8 cellular contexts compared by ENCODE assay signal in genomic region chr15:85667491-85668424, GRCh38.
DNase-seq lines count a peak whose midpoint lies in the region; ATAC-seq, FAIRE-seq and TF ChIP-seq lines count a peak whose summit lies in the region.

No MANE protein-coding gene starts in this region.

- CTCF ChIA-PET in SK-N-SH (lab: Yijun Ruan, JAX), result interaction anchor here (1.1 kb wide), 3 partner anchors 9 to 91 kb away, joined by 3 read pairs; no protein-coding TSS in a partner anchor
- CTCF ChIA-PET in HepG2 (lab: Yijun Ruan, JAX; ENCODE audit: low intra/inter-chr PET ratio, low total read pairs), result no interaction called here

- ATAC-seq in GM18873 (IDR thresholded peaks at IDR 0.05; ENCODE audit: low FRiP score, unreplicated experiment), result peak; percentile 82
- ATAC-seq in HG03108 (IDR thresholded peaks at IDR 0.05; ENCODE audit: unreplicated experiment), result peak; percentile 83
- peak; percentile 68 for ATAC-seq in HepG2
- ATAC-seq in stimulated activated naive CD8-positive, alpha-beta T cell treated with anti-CD3 and anti-CD28 coated beads, Interleukin-15, amount 100 ng/mL, for 72 hours, result peak; percentile 99

- peaks cover 27% of the 10 kb centered on the region for H3F3A ChIP-seq in SK-N-SH (replicated peaks; ENCODE audit: insufficient read depth)

- H3K27ac Mint-ChIP-seq in stimulated activated naive CD8-positive, alpha-beta T cell treated with anti-CD3 and anti-CD28 coated beads, Interleukin-15, amount 100 ng/mL, for 72 hours, result peak overlapping the region; percentile 94 to 96

- TF ChIP-seq POLR2A in HepG2 (IDR thresholded peaks at IDR 0.05; ENCODE audit: insufficient read depth in 1 of 2, low read depth in 2 of 2, low read length in 2 of 2), result no peak

- no peak for TF ChIP-seq CTCF in AG09309 (IDR thresholded peaks at IDR 0.05; ENCODE audit: control insufficient read depth, insufficient read depth, low read depth, low read length, missing control alignments)
- no peak for TF ChIP-seq CTCF in SK-N-SH (IDR thresholded peaks at IDR 0.05)
- no peak for TF ChIP-seq CTCF in bronchial epithelial cell (IDR thresholded peaks at IDR 0.05; ENCODE audit: insufficient read depth, low read length, severe bottlenecking)
- TF ChIP-seq CTCF in HepG2 (CRISPR knock-in tag; IDR thresholded peaks at IDR 0.05), result no peak

- BruUV-seq in HepG2 (replicated peaks; lab: Mats Ljungman, UMichigan), result no TSS peak

- in situ Hi-C loops in HepG2 (cut with HindIII; ENCODE audit: extremely low pct_ligation_motif_present, low pct_unique_long_range_greater_than_20kb), result no loop called here

- no peak overlapping the region for H3K4me3 ChIP-seq in AG09309 (ENCODE audit: control insufficient read depth, low read depth, low read length)
- peak overlapping the region in 1 of 2 experiments; percentile 2; a peak in 1 of 4 replicates for H3K4me3 ChIP-seq in SK-N-SH (ENCODE audit: low read depth in 2 of 2, low read length in 1 of 2)
- no peak overlapping the region for H3K4me3 ChIP-seq in bronchial epithelial cell (ENCODE audit: low read depth, low read length)
- H3K4me3 ChIP-seq in HepG2 (replicated peaks in 1 of 3; ENCODE audit: insufficient read depth in 1 of 3, low read depth in 2 of 3, low read length in 3 of 3), result no peak overlapping the region

- intact Hi-C loops in HepG2 (cut with micrococcal nuclease; ENCODE audit: unreplicated experiment), result no loop called here

- no peaks in the 10 kb centered on the region for H3K9me3 Mint-ChIP-seq in stimulated activated naive CD8-positive, alpha-beta T cell treated with anti-CD3 and anti-CD28 coated beads, Interleukin-15, amount 100 ng/mL, for 72 hours

- no peaks in the 10 kb centered on the region for H3K9me2 ChIP-seq in SK-N-SH

- WGBS in SK-N-SH (ENCODE audit: low lambda C conversion rate), result 25% methylated on average over 5 of the region's 5 CpGs
- 78% methylated on average over 5 of the region's 5 CpGs for WGBS in HepG2 (ENCODE audit: low lambda C conversion rate)

- H2AFZ ChIP-seq in SK-N-SH (ENCODE audit: low read depth) (no peak overlapping the region), HepG2 (ENCODE audit: low read length) (no peak overlapping the region)

- DNase-seq in AG09309 (ENCODE audit: low read depth) (peak; percentile 96), SK-N-SH (no peak), bronchial epithelial cell (ENCODE audit: low read depth) (peak; percentile 99), HepG2 (ENCODE audit: low spot score) (peak; percentile 53), SK-N-DZ (ENCODE audit: low spot score) (no peak)
- DNase-seq in stimulated activated naive CD8-positive, alpha-beta T cell treated with anti-CD3 and anti-CD28 coated beads, Interleukin-15, amount 100 ng/mL, for 72 hours, result peak; percentile 42 to 66

- peaks cover 0 to 15% of the 10 kb centered on the region in 2 experiments; a peak in 2 of 4 replicates for H3K4me1 ChIP-seq in SK-N-SH (ENCODE audit: control insufficient read depth in 1 of 2, insufficient read depth in 2 of 2, low read depth in 1 of 2, low read length in 1 of 2)
- H3K4me1 ChIP-seq in HepG2 (ENCODE audit: insufficient read depth, low read length), result peaks cover 19% of the 10 kb centered on the region

- H3K9ac ChIP-seq in SK-N-SH (peak overlapping the region; percentile 70), HepG2 (ENCODE audit: insufficient read depth, low read depth, low read length) (no peak overlapping the region)

- peak overlapping the region; percentile 76 to 97 for H3K27ac ChIP-seq in SK-N-SH (ENCODE audit: low read depth in 2 of 2, low read length in 1 of 2)
- peak overlapping the region; percentile 57 for H3K27ac ChIP-seq in HepG2 (ENCODE audit: extremely low read length, insufficient read depth, low read length)

- H3K36me3 ChIP-seq in SK-N-SH (replicated peaks in 1 of 2; ENCODE audit: control insufficient read depth in 1 of 2, insufficient read depth in 2 of 2, low read length in 1 of 2) (peaks cover 29 to 42% of the 10 kb centered on the region in 2 experiments), bronchial epithelial cell (ENCODE audit: control insufficient read depth, insufficient read depth, low read length) (peaks cover 2% of the 10 kb centered on the region), HepG2 (replicated peaks in 1 of 2; ENCODE audit: control insufficient read depth in 1 of 2, insufficient read depth in 2 of 2, low read length in 2 of 2) (peaks cover 1 to 29% of the 10 kb centered on the region in 2 experiments; a peak in 3 of 5 replicates)

- FAIRE-seq in bronchial epithelial cell (lab: Jason Lieb, UNC), result no peak
- FAIRE-seq in HepG2 (lab: Jason Lieb, UNC), result no peak

- POLR2A ChIA-PET in SK-N-SH (lab: Yijun Ruan, JAX), result no interaction called here
- POLR2A ChIA-PET in HepG2 (lab: Yijun Ruan, JAX), result no interaction called here

- H3K27me3 Mint-ChIP-seq in stimulated activated naive CD8-positive, alpha-beta T cell treated with anti-CD3 and anti-CD28 coated beads, Interleukin-15, amount 100 ng/mL, for 72 hours, result no peaks in the 10 kb centered on the region

- H3K4me2 ChIP-seq in SK-N-SH, result peak overlapping the region; percentile 42; the same call in 1 of the 2 replicates
- H3K4me2 ChIP-seq in HepG2 (ENCODE audit: low read depth, low read length), result no peak overlapping the region

- TF ChIP-seq RAD21 in SK-N-SH (IDR thresholded peaks at IDR 0.05; ENCODE audit: low read length), result no peak
- no peak for TF ChIP-seq RAD21 in HepG2 (CRISPR knock-in tag; IDR thresholded peaks at IDR 0.05)

- H3K9me3 ChIP-seq in SK-N-SH (no peaks in the 10 kb centered on the region), HepG2 (ENCODE audit: low read length) (no peaks in the 10 kb centered on the region)

- peak overlapping the region; percentile 40 to 58 for H3K4me3 Mint-ChIP-seq in stimulated activated naive CD8-positive, alpha-beta T cell treated with anti-CD3 and anti-CD28 coated beads, Interleukin-15, amount 100 ng/mL, for 72 hours

- no peaks in the 10 kb centered on the region for H4K20me1 ChIP-seq in SK-N-SH (ENCODE audit: insufficient read depth)
- no peaks in the 10 kb centered on the region for H4K20me1 ChIP-seq in HepG2 (ENCODE audit: insufficient read depth, low read length)

- H3K4me1 Mint-ChIP-seq in stimulated activated naive CD8-positive, alpha-beta T cell treated with anti-CD3 and anti-CD28 coated beads, Interleukin-15, amount 100 ng/mL, for 72 hours, result peaks cover 43% of the 10 kb centered on the region

- H3K79me2 ChIP-seq in SK-N-SH (ENCODE audit: insufficient read depth) (no peaks in the 10 kb centered on the region), HepG2 (ENCODE audit: insufficient read depth, low read length) (no peaks in the 10 kb centered on the region)

- TF ChIP-seq EP300 in SK-N-SH (IDR thresholded peaks at IDR 0.05; ENCODE audit: borderline replicate concordance in 1 of 2, low read depth in 1 of 2, low read length in 1 of 2) (peak in 1 of 2 experiments; percentile 74; a peak in 1 of 4 replicates), HepG2 (IDR thresholded peaks at IDR 0.05; ENCODE audit: low read depth in 2 of 2, low read length in 2 of 2) (no peak), HepG2 (CRISPR knock-in tag; IDR thresholded peaks at IDR 0.05; ENCODE audit: borderline replicate concordance) (no peak)

- H3K27me3 ChIP-seq in SK-N-SH (ENCODE audit: insufficient read depth), result no peaks in the 10 kb centered on the region
- H3K27me3 ChIP-seq in bronchial epithelial cell (ENCODE audit: control insufficient read depth, insufficient read depth, low read length), result no peaks in the 10 kb centered on the region
- H3K27me3 ChIP-seq in HepG2 (ENCODE audit: control insufficient read depth in 1 of 2, insufficient read depth in 2 of 2, low read length in 2 of 2), result no peaks in the 10 kb centered on the region

TF ChIP-seq in SK-N-SH, 30 proteins besides CTCF, POLR2A, EP300 and RAD21 (continues in another document):
- TF ChIP-seq FOXJ3 (CRISPR knock-in tag; IDR thresholded peaks at IDR 0.05) (no peak), IRF3 (IDR thresholded peaks at IDR 0.05; ENCODE audit: low read depth, low read length) (no peak), MAX (IDR thresholded peaks at IDR 0.05; ENCODE audit: low read depth) (no peak; the same call in 1 of the 2 replicates), MEF2A (IDR thresholded peaks at IDR 0.05; ENCODE audit: borderline replicate concordance, low read depth) (0 out of 2 replicates have a peak, but pooled peaks have one; percentile 27), RCOR1 (IDR thresholded peaks at IDR 0.05; ENCODE audit: low read length) (no peak)

TF ChIP-seq in HepG2, 621 proteins besides CTCF, POLR2A, EP300 and RAD21 (continues in another document):
- TF ChIP-seq HNF4G (IDR thresholded peaks at IDR 0.05; ENCODE audit: borderline replicate concordance, low read depth, low read length), result no peak
- TF ChIP-seq HNF4G (CRISPR knock-in tag; IDR thresholded peaks at IDR 0.05; ENCODE audit: borderline replicate concordance, low read depth), result no peak
- no peak for TF ChIP-seq ZNF501 (CRISPR knock-in tag; IDR thresholded peaks at IDR 0.05)
- no peak for TF ChIP-seq SRY (CRISPR knock-in tag; IDR thresholded peaks at IDR 0.05)
- no peak for TF ChIP-seq NFE2 (CRISPR knock-in tag; IDR thresholded peaks at IDR 0.05)
- no peak for TF ChIP-seq RELA (CRISPR knock-in tag; IDR thresholded peaks at IDR 0.05)
- TF ChIP-seq CBX5 (CRISPR knock-in tag; IDR thresholded peaks at IDR 0.05; ENCODE audit: borderline replicate concordance), result no peak
- TF ChIP-seq ZNF282 (IDR thresholded peaks at IDR 0.05; ENCODE audit: partially characterized antibody), result no peak
- no peak for TF ChIP-seq MLXIP (CRISPR knock-in tag; IDR thresholded peaks at IDR 0.05; ENCODE audit: borderline replicate concordance)
- TF ChIP-seq RFX3 (CRISPR knock-in tag; IDR thresholded peaks at IDR 0.05), result peak; percentile 58
- no peak for TF ChIP-seq ZNF343 (CRISPR knock-in tag; IDR thresholded peaks at IDR 0.05)
- TF ChIP-seq ZNF777 (CRISPR knock-in tag; IDR thresholded peaks at IDR 0.05), result no peak

Comparison
In these comparisons a context has a peak if more than half of its experiments do, and no peak if none do; other contexts are left out.
1. DNase-seq: peak in AG09309 (single experiment), bronchial epithelial cell (single experiment), HepG2 (single experiment) and stimulated activated naive CD8-positive, alpha-beta T cell treated with anti-CD3 and anti-CD28 coated beads, Interleukin-15, amount 100 ng/mL, for 72 hours (2 of 2); none in SK-N-SH (single experiment) and SK-N-DZ (single experiment).
2. Peak in every context shown above with its lines, with median percentiles within 50 percentile points of each other: ATAC-seq.